ENCODE assay signal across 8 cellular contexts in the genomic region with DNA sequence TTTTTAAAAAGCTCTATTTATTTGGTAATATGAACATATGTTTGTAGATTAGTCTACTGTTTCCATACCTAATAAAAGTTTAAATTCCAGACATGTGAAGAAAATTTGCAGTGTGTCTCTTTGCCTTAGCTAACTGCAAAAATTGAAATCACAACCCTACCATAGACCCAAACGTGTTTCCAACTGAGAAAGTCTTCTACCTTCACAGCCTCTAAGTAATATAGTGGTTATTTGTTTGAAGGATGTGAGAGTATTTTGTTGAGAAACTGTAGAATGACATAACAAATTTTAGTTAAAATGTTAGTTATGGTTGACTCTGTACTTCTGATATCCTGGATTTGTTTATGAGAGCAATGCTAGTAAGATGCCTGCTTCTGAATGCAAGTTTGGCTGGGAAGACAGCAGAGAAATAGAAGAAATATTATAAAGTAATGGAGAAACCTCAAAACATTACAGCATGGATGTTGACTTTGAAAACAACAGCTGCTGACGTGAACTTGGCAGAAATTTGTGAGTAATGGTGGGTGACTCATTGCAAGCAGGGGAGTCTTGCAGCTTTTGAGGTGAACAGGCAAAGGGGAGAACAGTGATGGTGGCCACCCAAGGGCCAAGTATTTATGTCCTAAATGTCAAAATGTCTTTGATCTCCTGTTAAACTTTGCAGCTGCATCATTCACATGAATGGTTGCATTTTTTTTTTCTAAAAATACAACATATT. TPM values are rescaled to one million over a fixed set of nuclear protein-coding genes. Genes with fewer than 3 reads are reported as not detected.
DNase-seq lines count a peak whose midpoint lies in the region; ATAC-seq and TF ChIP-seq lines count a peak whose summit lies in the region.
"Not testable (repeated sequence)": the region's sequence is repeated elsewhere in the genome, so short reads cannot be mapped to it uniquely, and the experiment has no call there.

No MANE protein-coding gene starts in this region.

- H3K27ac Mint-ChIP-seq in activated CD4-positive, alpha-beta T cell treated with anti-CD3 and anti-CD28 coated beads, Interleukin-2, amount 10 ng/mL, durations not matched to agents 7 days and 5 days: peak overlapping the region; percentile 55

- not testable (repeated sequence) for H3K9me3 ChIP-seq in MG63

- peaks cover 27% of the 10 kb centered on the region for H3K36me3 Mint-ChIP-seq in activated CD4-positive, alpha-beta T cell treated with anti-CD3 and anti-CD28 coated beads, Interleukin-2, amount 10 ng/mL, durations not matched to agents 7 days and 5 days (ENCODE audit: low read depth)

- ATAC-seq in GM21367 (IDR thresholded peaks at IDR 0.05; ENCODE audit: unreplicated experiment): peak; percentile 38
- ATAC-seq in HG02973 (IDR thresholded peaks at IDR 0.05; ENCODE audit: unreplicated experiment): peak; percentile 59
- peak; percentile 34 to 90 for ATAC-seq in left cardiac atrium

- POLR2A ChIA-PET in activated CD4-positive, alpha-beta T cell treated with anti-CD3 and anti-CD28 coated beads, Interleukin-2, amount 10 ng/mL, durations not matched to agents 7 days and 5 days (lab: Charles Lee): not testable (repeated sequence)

- not testable (repeated sequence) for H3K4me3 ChIP-seq in MG63; astrocyte of the spinal cord (ENCODE audit: low read depth, low read length)

- not testable (repeated sequence) for H3K27me3 ChIP-seq in MG63

- intact Hi-C loops in left cardiac atrium (cut with DNase I): not testable (repeated sequence)

- H3K4me3 Mint-ChIP-seq in activated CD4-positive, alpha-beta T cell treated with anti-CD3 and anti-CD28 coated beads, Interleukin-2, amount 10 ng/mL, durations not matched to agents 7 days and 5 days: not testable (repeated sequence)

- not testable (repeated sequence) for H3K36me3 ChIP-seq in MG63

- not testable (repeated sequence) for TF ChIP-seq CTCF in astrocyte of the spinal cord (IDR thresholded peaks at IDR 0.05; ENCODE audit: low read depth, low read length)

- CTCF ChIA-PET in activated CD4-positive, alpha-beta T cell treated with anti-CD3 and anti-CD28 coated beads, Interleukin-2, amount 10 ng/mL, durations not matched to agents 7 days and 5 days (lab: Charles Lee): interaction anchor here (0.6 to 1.0 kb wide), 4 partner anchors 10 to 262 kb away, joined by 3 to 4 read pairs (median 3); no protein-coding TSS in a partner anchor

- H3K9me3 Mint-ChIP-seq in activated CD4-positive, alpha-beta T cell treated with anti-CD3 and anti-CD28 coated beads, Interleukin-2, amount 10 ng/mL, durations not matched to agents 7 days and 5 days: not testable (repeated sequence)

- DNase-seq in Daoy (ENCODE audit: low read depth): peak; percentile 61
- DNase-seq in MG63: peak; percentile 61
- not testable (repeated sequence) for DNase-seq in activated CD4-positive, alpha-beta T cell treated with anti-CD3 and anti-CD28 coated beads, Interleukin-2, amount 10 ng/mL, durations not matched to agents 7 days and 5 days
- peak; percentile 85 for DNase-seq in astrocyte of the spinal cord (ENCODE audit: low read depth, low spot score)
- DNase-seq in left cardiac atrium: peak; percentile 30
- peak; percentile 9 for DNase-seq in stimulated activated CD4-positive, alpha-beta T cell treated with anti-CD3 and anti-CD28 coated beads, Interleukin-4, amount 100 ng/mL, for 1 hour

- in situ Hi-C loops in astrocyte of the spinal cord (cut with HindIII; ENCODE audit: low sequenced_read_pairs): not testable (repeated sequence)

- H3K27me3 Mint-ChIP-seq in activated CD4-positive, alpha-beta T cell treated with anti-CD3 and anti-CD28 coated beads, Interleukin-2, amount 10 ng/mL, durations not matched to agents 7 days and 5 days: not testable (repeated sequence)

- H3K4me1 Mint-ChIP-seq in activated CD4-positive, alpha-beta T cell treated with anti-CD3 and anti-CD28 coated beads, Interleukin-2, amount 10 ng/mL, durations not matched to agents 7 days and 5 days: peaks cover 71% of the 10 kb centered on the region

RNA-seq across cellular contexts. Expression of gene KLHL2, which starts 7.8 kb away (rescaled TPM):
- total RNA-seq in Daoy (2014; rRNA removed; shearing (Covaris generic)): 5.6 and 11.8 TPM in 2 replicates
- 4.8 and 15.0 TPM in 2 replicates for total RNA-seq in MG63 (2014; rRNA removed; shearing (Covaris generic); ENCODE audit: low replicate concordance)
- 10 to 100 TPM; 27.3 to 30.1 TPM for total RNA-seq in activated CD4-positive, alpha-beta T cell treated with anti-CD3 and anti-CD28 coated beads, Interleukin-2, amount 10 ng/mL, durations not matched to agents 7 days and 5 days
- total RNA-seq in left cardiac atrium: 10 to 100 TPM; 11.0 to 14.3 TPM
